Comparison of ENCODE assay signal across 28 cellular contexts in the genomic region with DNA sequence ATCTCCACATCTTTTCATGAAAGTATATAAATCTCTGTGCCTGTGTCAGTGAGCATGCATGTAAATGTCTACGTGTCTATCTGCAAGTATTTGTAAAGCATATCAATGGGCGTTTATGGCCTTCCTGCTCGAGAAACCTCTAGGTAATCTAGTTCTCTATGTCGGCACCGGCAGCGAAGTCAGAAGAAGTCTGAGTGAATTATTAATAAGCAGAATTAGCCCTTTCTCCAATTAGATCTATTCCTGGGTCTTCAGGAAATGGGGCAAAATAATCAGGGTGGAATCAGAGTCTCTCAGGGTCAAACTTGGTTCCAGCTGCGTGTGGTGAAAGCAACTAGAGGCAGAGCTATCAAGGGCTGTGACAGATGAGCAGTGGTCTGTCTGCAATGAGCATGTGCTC. TPM values are rescaled to one million over a fixed set of nuclear protein-coding genes. Genes with fewer than 3 reads are reported as not detected.
"Had no signal": no experiment of that assay in that cellular context is flagged by ENCODE, and none has a peak within 500 bp of the region (broad histone marks: within the 10 kb centered on the region; RNA-seq: fewer than 3 reads in every experiment).

A gene (plus strand): TSS at position 301 of the 400 bp plus-strand sequence. CDS start 108 bp downstream, outside the sequence.

- H3K9me3 ChIP-seq: esophagus squamous epithelium, gastrocnemius medialis, heart right ventricle, left lung, lower lobe of right lung, mucosa of descending colon had no signal

- H3K4me1 Mint-ChIP-seq: endodermal cell had no signal

- H3K27me3 ChIP-seq: dorsolateral prefrontal cortex, esophagus squamous epithelium, gastrocnemius medialis, heart right ventricle, left lung had no signal

- H3K27ac Mint-ChIP-seq: effector memory CD8-positive, alpha-beta T cell; endodermal cell; mesothelial cell of epicardium had no signal

- FAIRE-seq: colon, endometrium, islet of Langerhans, keratinocyte had no signal

- H3K9me3 Mint-ChIP-seq: effector memory CD8-positive, alpha-beta T cell; endodermal cell; mesothelial cell of epicardium; naive B cell had no signal

- H3K4me3 Mint-ChIP-seq: effector memory CD8-positive, alpha-beta T cell; endodermal cell; mesothelial cell of epicardium; naive B cell had no signal

- H3K36me3 Mint-ChIP-seq: mesothelial cell of epicardium, naive B cell had no signal

- H3K36me3 ChIP-seq: esophagus squamous epithelium, gastrocnemius medialis, heart right ventricle, left lung, lower lobe of right lung had no signal

- H3K4me3 ChIP-seq: coronary artery, dorsolateral prefrontal cortex, esophagus squamous epithelium, gastrocnemius medialis, heart right ventricle, left lung, lower lobe of right lung, mucosa of descending colon had no signal

- H3K27ac ChIP-seq: coronary artery, dorsolateral prefrontal cortex, epithelial cell of prostate, esophagus squamous epithelium, gastrocnemius medialis, heart right ventricle, left lung, lower lobe of right lung had no signal

- DNase-seq: dermis blood vessel endothelial cell; dorsolateral prefrontal cortex; effector CD8-positive, alpha-beta T cell; effector memory CD8-positive, alpha-beta T cell; endodermal cell; erythroblast; esophagus squamous epithelium; foreskin fibroblast; foreskin melanocyte; gastrocnemius medialis; glutamatergic neuron; head of caudate nucleus; heart right ventricle; hypothalamus; left cardiac atrium; left lung; left ventricle myocardium superior; lower lobe of right lung; mesenchymal stem cell; mucosa of descending colon; naive B cell had no signal

- H3K4me1 ChIP-seq: gastrocnemius medialis, left lung, lower lobe of right lung had no signal

- H3K27me3 Mint-ChIP-seq: effector memory CD8-positive, alpha-beta T cell; naive B cell had no signal

RNA-seq across cellular contexts. Expression of the gene that starts here (rescaled TPM):
- polyA plus RNA-seq: heart right ventricle, keratinocyte had no signal
